ENCODE assay signal across 26 cellular contexts in genomic region chr18:52462853-52463252, GRCh38.
"Had no signal": no experiment of that assay in that cellular context is flagged by ENCODE, and none has a peak within 500 bp of the region (broad histone marks: within the 10 kb centered on the region; RNA-seq: fewer than 3 reads in every experiment).

No MANE protein-coding gene starts in this region.

- ATAC-seq: stimulated activated effector memory CD8-positive, alpha-beta T cell treated with anti-CD3 and anti-CD28 coated beads, Interleukin-12 subunit alpha, Interleukin-12 subunit beta, amount 100 ng/mL, for 72 hours; stimulated activated memory B cell treated with anti-CD40 and anti-IgM and Interleukin-4, amounts not matched to agents 10 μg/mL and 1 μg/mL and 100 μg/mL, for 72 hours; stimulated activated naive B cell treated with anti-CD40 and anti-IgM and Interleukin-4, amounts not matched to agents 10 μg/mL and 1 μg/mL and 100 μg/mL, for 72 hours; stimulated activated naive CD8-positive, alpha-beta T cell treated with anti-CD3 and anti-CD28 coated beads, Interleukin-15, amount 100 ng/mL, for 72 hours; stimulated activated naive CD8-positive, alpha-beta T cell treated with anti-CD3 and anti-CD28 coated beads, Interleukin-15, Interleukin-2, amounts not matched to agents 100 U/mL and 50 U/mL, for 24 hours; upper lobe of right lung had no signal

- DNase-seq: stimulated activated CD4-positive, alpha-beta T cell treated with anti-CD3 and anti-CD28 coated beads, Interleukin-2, amount 100 ng/mL, for 48 hours; stimulated activated CD4-positive, alpha-beta T cell treated with anti-CD3 and anti-CD28 coated beads, Interleukin-4, amount 100 ng/mL, for 1 hour; stimulated activated CD4-positive, alpha-beta T cell treated with anti-CD3 and anti-CD28 coated beads, Interleukin-4, amount 100 ng/mL, for 24 hours; stimulated activated CD4-positive, alpha-beta T cell treated with anti-CD3 and anti-CD28 coated beads, Interleukin-4, amount 100 ng/mL, for 4 hours; stimulated activated CD8-positive, alpha-beta memory T cell treated with anti-CD3 and anti-CD28 coated beads, Interleukin-4, amount 100 ng/mL, for 48 hours; stimulated activated naive B cell treated with anti-CD40 and anti-IgM and Interleukin-4, amounts not matched to agents 10 μg/mL and 1 μg/mL and 100 μg/mL, for 72 hours; stimulated activated naive CD4-positive, alpha-beta T cell; stimulated activated naive CD4-positive, alpha-beta T cell treated with Interleukin-2 at 50 U/mL for 16 hours; stimulated activated naive CD8-positive, alpha-beta T cell treated with anti-CD3 and anti-CD28 coated beads, Interleukin-15, amount 100 ng/mL, for 72 hours; stimulated activated naive CD8-positive, alpha-beta T cell treated with anti-CD3 and anti-CD28 coated beads, Interleukin-15, Interleukin-2, amounts not matched to agents 100 U/mL and 50 U/mL, for 24 hours; stomach; substantia nigra; testis; thyroid gland; tibial artery; transverse colon; trophoblast cell; upper lobe of left lung; upper lobe of right lung; uterus had no signal

- H3K36me3 ChIP-seq: stomach, suprapubic skin, thoracic aorta, thyroid gland, tibial artery, tibial nerve, transverse colon, upper lobe of left lung, upper lobe of right lung, uterus, vagina had no signal

- H3K9me3 ChIP-seq: stomach, suprapubic skin, testis, thoracic aorta, thyroid gland, tibial artery, tibial nerve, transverse colon, upper lobe of left lung, upper lobe of right lung, uterus, vagina had no signal

- H3K4me3 ChIP-seq: stomach, suprapubic skin, testis, thoracic aorta, thyroid gland, tibial artery, tibial nerve, transverse colon, upper lobe of left lung, upper lobe of right lung, uterus, vagina had no signal

- H3K27ac ChIP-seq: stomach, suprapubic skin, testis, thoracic aorta, thyroid gland, tibial artery, tibial nerve, transverse colon, upper lobe of left lung, upper lobe of right lung, uterus, vagina had no signal

- H3K27me3 ChIP-seq: stomach, suprapubic skin, testis, thyroid gland, tibial artery, tibial nerve, transverse colon, upper lobe of left lung, upper lobe of right lung, uterus, vagina had no signal
